27 cellular contexts compared by ENCODE assay signal in the genomic region with DNA sequence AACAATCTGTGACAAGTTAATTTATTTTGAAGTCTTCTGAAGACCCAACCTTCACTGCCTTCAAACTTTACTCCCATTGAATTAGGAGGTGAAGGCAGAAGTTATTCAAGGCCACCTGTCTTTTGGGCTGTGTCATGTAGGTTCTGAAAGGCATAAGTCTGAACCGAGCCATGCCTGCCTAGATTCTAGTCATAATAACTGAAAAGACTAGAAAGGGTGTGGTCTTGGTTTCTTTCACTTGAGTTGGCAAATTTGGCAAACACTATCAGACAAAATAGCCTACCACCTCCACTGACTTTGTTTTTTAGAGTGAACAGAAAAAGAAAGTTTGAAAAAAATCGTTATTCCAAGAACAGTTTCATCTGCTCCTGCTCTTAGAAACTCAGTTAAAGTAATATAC.
"Had no signal": no experiment of that assay in that cellular context is flagged by ENCODE, and none has a peak within 500 bp of the region (broad histone marks: within the 10 kb centered on the region; RNA-seq: fewer than 3 reads in every experiment).

No MANE protein-coding gene starts in this region.

- H3K4me3 Mint-ChIP-seq: activated naive CD8-positive, alpha-beta T cell; activated T-cell treated with anti-CD3 and anti-CD28 coated beads, Interleukin-2, amount 50 U/mL, for 24 hours; activated T-cell treated with anti-CD3 and anti-CD28 coated beads, Interleukin-2, amount 50 U/mL, for 72 hours; effector memory CD8-positive, alpha-beta T cell had no signal

- H3K4me3 ChIP-seq: esophagus muscularis mucosa, gastrocnemius medialis, heart left ventricle had no signal

- H3K27me3 Mint-ChIP-seq: activated naive CD8-positive, alpha-beta T cell; activated T-cell treated with anti-CD3 and anti-CD28 coated beads, Interleukin-2, amount 50 U/mL, for 24 hours; effector memory CD8-positive, alpha-beta T cell had no signal

- H3K27me3 ChIP-seq: brain microvascular endothelial cell, esophagus muscularis mucosa, foreskin keratinocyte, gastrocnemius medialis, heart left ventricle had no signal

- H3K27ac Mint-ChIP-seq: activated naive CD8-positive, alpha-beta T cell; activated T-cell treated with anti-CD3 and anti-CD28 coated beads, Interleukin-2, amount 50 U/mL, for 72 hours; effector memory CD8-positive, alpha-beta T cell had no signal

- ATAC-seq: activated T-cell treated with anti-CD3 and anti-CD28 coated beads, Interleukin-2, amount 50 U/mL, for 72 hours; effector memory CD8-positive, alpha-beta T cell; foreskin keratinocyte; heart left ventricle had no signal

- DNase-seq: activated CD4-positive, alpha-beta T cell treated with anti-CD3 and anti-CD28 coated beads for 4 hours; activated CD4-positive, alpha-beta T cell treated with anti-CD3 and anti-CD28 coated beads, Interleukin-2, amount 50 U/mL, for 1 hour; activated CD4-positive, alpha-beta T cell treated with anti-CD3 and anti-CD28 coated beads, Interleukin-2, amount 50 U/mL, for 48 hours; activated CD4-positive, CD25-positive, alpha-beta regulatory T cell; activated CD4-positive, CD25-positive, alpha-beta regulatory T cell treated with anti-CD3 and anti-CD28 coated beads, Interleukin-2, amount 50 U/mL, for 72 hours; activated CD8-positive, alpha-beta memory T cell treated with anti-CD3 and anti-CD28 coated beads, Interleukin-2, amount 50 U/mL, for 48 hours; activated effector memory CD4-positive, alpha-beta T cell treated with Interleukin-2 at 50 U/mL for 16 hours; activated gamma-delta T cell treated with Interleukin-2 at 50 U/mL for 16 hours; activated naive CD4-positive, alpha-beta T cell treated with anti-CD3 and anti-CD28 coated beads, Interleukin-2, amount 50 U/mL, for 16 hours; activated naive CD4-positive, alpha-beta T cell treated with Interleukin-2 at 50 U/mL for 16 hours; activated T-cell treated with anti-CD3 and anti-CD28 coated beads for 4 hours; activated T-cell treated with anti-CD3 and anti-CD28 coated beads, Interleukin-2, amount 50 U/mL, for 24 hours; activated T-cell treated with anti-CD3 and anti-CD28 coated beads, Interleukin-2, amount 50 U/mL, for 72 hours; amniotic stem cell; anterior cingulate cortex; brain microvascular endothelial cell; cortex of kidney; dermis blood vessel endothelial cell; effector CD4-positive, alpha-beta T cell; effector memory CD8-positive, alpha-beta T cell; foreskin keratinocyte; gastrocnemius medialis; glutamatergic neuron; heart left ventricle; T-helper 2 cell had no signal

- H3K27ac ChIP-seq: brain microvascular endothelial cell, esophagus muscularis mucosa, foreskin keratinocyte, heart left ventricle had no signal

- H3K9me3 Mint-ChIP-seq: activated T-cell treated with anti-CD3 and anti-CD28 coated beads, Interleukin-2, amount 50 U/mL, for 24 hours had no signal

- H3K4me1 ChIP-seq: foreskin keratinocyte had no signal
